8 cellular contexts compared by ENCODE assay signal in the genomic region with DNA sequence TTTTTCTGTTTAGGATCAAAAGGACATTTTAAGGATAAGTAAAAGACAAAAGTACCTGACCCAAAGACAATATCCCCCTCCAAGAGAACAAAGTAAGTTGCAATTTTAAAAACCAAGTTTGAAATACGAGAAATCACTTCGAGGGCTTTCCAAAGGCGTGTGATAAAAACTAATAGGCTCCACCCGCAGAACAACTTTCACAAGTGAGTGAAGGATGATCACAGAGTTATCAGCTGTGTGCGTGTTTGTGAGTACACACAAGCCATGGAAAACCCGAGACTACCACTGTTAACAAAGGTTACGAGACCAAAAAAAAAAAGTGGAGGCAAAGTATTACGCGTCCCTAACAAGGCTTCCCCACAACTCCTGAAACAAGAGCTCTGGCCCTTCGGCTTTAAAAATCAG. TPM values are rescaled to one million over a fixed set of nuclear protein-coding genes. Genes with fewer than 3 reads are reported as not detected.
DNase-seq lines count a peak whose midpoint lies in the region; ATAC-seq, FAIRE-seq and TF ChIP-seq lines count a peak whose summit lies in the region.

No MANE protein-coding gene starts in this region.

- peaks cover 7% of the 10 kb centered on the region for H3K9me1 ChIP-seq in IMR-90 (ENCODE audit: insufficient read depth, low read length)

- H3K4ac ChIP-seq in IMR-90 (ENCODE audit: low read depth, low read length): peak overlapping the region; percentile 55

- H3K27ac ChIP-seq in IMR-90 (ENCODE audit: insufficient read depth, low read length) (peak overlapping the region; percentile 98), GM12878 (ENCODE audit: control insufficient read depth, insufficient read depth) (peak overlapping the region; percentile 87)

- DNase-seq in GM03348 (ENCODE audit: low spot score): peak; percentile 26
- peak; percentile 45 for DNase-seq in IMR-90
- no peak for DNase-seq in GM12878 (ENCODE audit: low read depth, low spot score)
- DNase-seq in kidney epithelial cell (ENCODE audit: low read depth): no peak
- DNase-seq in stromal cell of bone marrow (ENCODE audit: low read depth): peak; percentile 13
- no peak for DNase-seq in sciatic nerve (ENCODE audit: low spot score)
- DNase-seq in COLO829 (ENCODE audit: low spot score): no peak

- H3K79me2 ChIP-seq in GM12878 (ENCODE audit: control insufficient read depth, insufficient read depth, low read length): peaks cover 53% of the 10 kb centered on the region

- H2AK5ac ChIP-seq in IMR-90 (ENCODE audit: low read depth, low read length): peak overlapping the region; percentile 13; the same call in 1 of the 2 replicates

- H3K4me3 ChIP-seq in IMR-90 (ENCODE audit: insufficient read depth, low read depth, low read length): peak overlapping the region; percentile 98
- peak overlapping the region; percentile 89 for H3K4me3 ChIP-seq in GM12878
- H3K4me3 ChIP-seq in kidney epithelial cell (ENCODE audit: low read depth, low read length): peak overlapping the region; percentile 64

- H4K20me1 ChIP-seq in IMR-90 (ENCODE audit: insufficient read depth, low read length) (peaks cover 35% of the 10 kb centered on the region; the same call in 1 of the 2 replicates), GM12878 (ENCODE audit: control insufficient read depth, insufficient read depth) (peaks cover 7% of the 10 kb centered on the region; the same call in 1 of the 2 replicates)

- TF ChIP-seq RAD21 in IMR-90 (IDR thresholded peaks at IDR 0.05; ENCODE audit: low read length) (no peak), GM12878 (IDR thresholded peaks at IDR 0.05; ENCODE audit: insufficient read depth, low read depth, low read length) (no peak)

- H2BK15ac ChIP-seq in IMR-90 (ENCODE audit: low read depth, low read length): 0 out of 3 replicates have a peak overlapping the region, but pooled peaks have one; percentile 44

- peak overlapping the region; percentile 94 for H2AFZ ChIP-seq in IMR-90 (replicated peaks; ENCODE audit: low read length, poor library complexity)
- peak overlapping the region; percentile 54 for H2AFZ ChIP-seq in GM12878 (ENCODE audit: control insufficient read depth, low read depth, low read length)

- peak overlapping the region; percentile 75 for H2AK9ac ChIP-seq in IMR-90 (replicated peaks; ENCODE audit: low read depth, low read length, poor library complexity)

- ATAC-seq in IMR-90 (ENCODE audit: low read depth) (no peak), GM12878 (peak; percentile 1), HG03196 (IDR thresholded peaks at IDR 0.05; ENCODE audit: unreplicated experiment) (no peak), sciatic nerve (no peak)

- peaks cover 4 to 36% of the 10 kb centered on the region in 2 experiments; a peak in 2 of 4 replicates for H3K79me1 ChIP-seq in IMR-90 (ENCODE audit: low read depth in 1 of 2, low read length in 2 of 2)

- peak overlapping the region; percentile 55 for H4K5ac ChIP-seq in IMR-90 (ENCODE audit: low read depth, low read length)

- H3K14ac ChIP-seq in IMR-90 (replicated peaks; ENCODE audit: low read depth, low read length): peak overlapping the region; percentile 51

- no peak for TF ChIP-seq EP300 in GM12878 (IDR thresholded peaks at IDR 0.05; ENCODE audit: borderline replicate concordance in 1 of 2, control insufficient read depth in 1 of 2, low read depth in 2 of 2, low read length in 2 of 2)

- H3K36me3 ChIP-seq in IMR-90 (ENCODE audit: control insufficient read depth, insufficient read depth, low read length) (no peaks in the 10 kb centered on the region), GM12878 (ENCODE audit: control insufficient read depth in 2 of 2, insufficient read depth in 2 of 2, low read length in 1 of 2) (no peaks in the 10 kb centered on the region), kidney epithelial cell (ENCODE audit: control insufficient read depth, insufficient read depth, low read length) (no peaks in the 10 kb centered on the region)

- H3K27me3 ChIP-seq in IMR-90 (ENCODE audit: control insufficient read depth, insufficient read depth, low read length): no peaks in the 10 kb centered on the region; the same call in 1 of the 2 replicates
- no peaks in the 10 kb centered on the region for H3K27me3 ChIP-seq in GM12878 (replicated peaks in 1 of 2; ENCODE audit: control insufficient read depth in 2 of 2, insufficient read depth in 2 of 2, low read length in 1 of 2)
- H3K27me3 ChIP-seq in kidney epithelial cell (ENCODE audit: control insufficient read depth, insufficient read depth, low read length): no peaks in the 10 kb centered on the region

- H2BK5ac ChIP-seq in IMR-90 (ENCODE audit: low read depth, low read length, poor library complexity, severe bottlenecking): peak overlapping the region; percentile 82

- peak overlapping the region; percentile 58 for H3K18ac ChIP-seq in IMR-90 (ENCODE audit: low read depth, low read length)

- no peaks in the 10 kb centered on the region for H3K9me3 ChIP-seq in IMR-90 (ENCODE audit: control insufficient read depth, insufficient read depth, low read length)
- no peaks in the 10 kb centered on the region; the same call in 2 of the 3 replicates for H3K9me3 ChIP-seq in GM12878 (replicated peaks; ENCODE audit: control insufficient read depth, insufficient read depth, low read length)

- no peak overlapping the region for H2BK20ac ChIP-seq in IMR-90 (ENCODE audit: low read depth, low read length)

- H3K56ac ChIP-seq in IMR-90 (ENCODE audit: extremely low read depth, insufficient read depth, low read length): peak overlapping the region; percentile 89

- dilution Hi-C loops in IMR-90 (cut with HindIII; ENCODE audit: low sequenced_read_pairs, unreplicated experiment): no loop called here

- TF ChIP-seq CTCF in IMR-90 (conservative IDR thresholded peaks at IDR 0.05; ENCODE audit: low read depth, low read length) (no peak), GM12878 (IDR thresholded peaks at IDR 0.05 in 2 of 3, conservative IDR thresholded peaks at IDR 0.05 in 1 of 3; ENCODE audit: control insufficient read depth in 2 of 3, extremely low read depth in 1 of 3, insufficient read depth in 1 of 3, low read depth in 3 of 3, low read length in 3 of 3) (no peak), kidney epithelial cell (IDR thresholded peaks at IDR 0.05; ENCODE audit: insufficient read depth, low read length, poor library complexity, severe bottlenecking) (no peak)

- RAD21 ChIA-PET in GM12878 (lab: Charles Lee; ENCODE audit: unreplicated experiment): interaction anchor here (0.9 to 1.4 kb wide), 2 partner anchors 28 to 29 kb away, joined by 4 to 5 read pairs; no protein-coding TSS in a partner anchor

- H3K4me1 ChIP-seq in IMR-90 (ENCODE audit: control insufficient read depth, insufficient read depth, low read length): no peaks in the 10 kb centered on the region
- no peaks in the 10 kb centered on the region for H3K4me1 ChIP-seq in GM12878 (ENCODE audit: control insufficient read depth, insufficient read depth, low read length)

- H4K8ac ChIP-seq in IMR-90 (ENCODE audit: low read depth in 2 of 2, low read length in 2 of 2): peak overlapping the region; percentile 19 to 38; a peak in 3 of 4 replicates

- 0 out of 2 replicates have a peak overlapping the region, but pooled peaks have one; percentile 10 for H2BK120ac ChIP-seq in IMR-90 (ENCODE audit: low read depth, low read length)

- no TSS peak for BruUV-seq in IMR-90 (replicated peaks; lab: Mats Ljungman, UMichigan)
- BruUV-seq in GM12878 (replicated peaks; lab: Mats Ljungman, UMichigan): no TSS peak

- TF ChIP-seq POLR2A in IMR-90 (IDR thresholded peaks at IDR 0.05; ENCODE audit: low read depth, low read length) (peak; percentile 15; the same call in 1 of the 2 replicates), GM12878 (IDR thresholded peaks at IDR 0.05; ENCODE audit: low read depth, low read length) (no peak)

- H4K91ac ChIP-seq in IMR-90 (ENCODE audit: insufficient read depth, low read depth, low read length): peak overlapping the region; percentile 68

- intact Hi-C loops in IMR-90 (cut with micrococcal nuclease) (loop anchor here (2.0 to 5.0 kb wide), 4 partner anchors 42 to 157 kb away; no protein-coding TSS in a partner anchor), GM12878 (cut with micrococcal nuclease; ENCODE audit: unreplicated experiment) (loop anchor here (5.0 kb wide), 1 partner anchor 93 kb away; no protein-coding TSS in a partner anchor), sciatic nerve (cut with DNase I) (no loop called here)

- FAIRE-seq in GM12878 (lab: Jason Lieb, UNC): no peak

- H3K4me2 ChIP-seq in IMR-90 (ENCODE audit: low read depth, low read length) (peak overlapping the region; percentile 78), GM12878 (ENCODE audit: control insufficient read depth, insufficient read depth) (peak overlapping the region; percentile 83)

- H3K23ac ChIP-seq in IMR-90 (ENCODE audit: low read depth, low read length): peak overlapping the region; percentile 55; the same call in 1 of the 2 replicates

- WGBS in IMR-90 (ENCODE audit: extremely low coverage in 2 of 2, insufficient read length in 1 of 2), 2 experiments: no CpG with 5 or more reads among the region's 10 CpGs
- 1% methylated on average over 10 of the region's 10 CpGs for WGBS in GM12878 (ENCODE audit: insufficient coverage, insufficient replicate concordance, low lambda C conversion rate, missing lambda C conversion rate)

- SMC1A ChIA-PET in GM12878 (lab: Charles Lee; ENCODE audit: uncharacterized antibody, unreplicated experiment): interaction anchor here (0.6 to 1.3 kb wide), 8 partner anchors 21 to 60 kb away, joined by 3 to 4 read pairs (median 3); no protein-coding TSS in a partner anchor

- in situ Hi-C loops in IMR-90 (cut with MboI; ENCODE audit: low sequenced_read_pairs) (no loop called here), GM12878 (cut with MboI) (no loop called here)

- CTCF ChIA-PET in IMR-90 (lab: Yijun Ruan, JAX): interaction anchor here (0.6 kb wide), 1 partner anchor 1038 kb away, joined by 3 read pairs; no protein-coding TSS in a partner anchor
- CTCF ChIA-PET in GM12878 (lab: Yijun Ruan, JAX): interaction anchor here (0.6 to 0.7 kb wide), 3 partner anchors 17 to 1779 kb away, joined by 3 to 4 read pairs (median 3); no protein-coding TSS in a partner anchor

- H3K9ac ChIP-seq in IMR-90 (ENCODE audit: low read depth, low read length): peak overlapping the region; percentile 98
- peak overlapping the region; percentile 91 for H3K9ac ChIP-seq in GM12878 (ENCODE audit: control insufficient read depth, insufficient read depth, low read length)

- POLR2A ChIA-PET in IMR-90 (lab: Charles Lee; ENCODE audit: unreplicated experiment) (interaction anchor here (0.7 kb wide), 1 partner anchor 374 kb away, joined by 3 read pairs; no protein-coding TSS in a partner anchor), GM12878 (lab: Charles Lee) (interaction anchor here (0.7 to 1.8 kb wide), 2 partner anchors 12 to 16 kb away, joined by 4 to 6 read pairs; no protein-coding TSS in a partner anchor)

RNA-seq across cellular contexts. Expression of gene SMAD2, which starts 0.8 kb away (rescaled TPM):
- total RNA-seq in IMR-90 (2012; rRNA removed) (124 and 171 TPM in 2 replicates), GM12878 (2014; rRNA removed) (46.4 and 60.1 TPM in 2 replicates), GM12878 (2014; rRNA removed; fragmentation: Illumina TruSeq; extraction: Trizol) (85.8 and 92.3 TPM in 2 replicates), GM12878 (2021) (99.2 and 103 TPM in 2 replicates), kidney epithelial cell (98.2 and 122 TPM in 2 replicates), sciatic nerve (170 TPM)
- polyA plus RNA-seq in IMR-90 (2012; rRNA removed) (35.8 and 41.7 TPM in 2 replicates), GM12878 (2011; rRNA removed) (111 and 133 TPM in 2 replicates), GM12878 (2014; fragmentation: Illumina TruSeq; extraction: Trizol) (93.1 and 106 TPM in 2 replicates), GM12878 (2014; fragmentation: Nextera tagmentation; extraction: Ambion mirVana) (10 to 100 TPM; 28.8 to 29.5 TPM), GM12878 (2014; rRNA removed) (42.8 and 51.2 TPM in 2 replicates), GM12878 (2016; fragmentation: Nextera tagmentation; extraction: Ambion mirVana) (10 to 100 TPM; 63.1 to 68.4 TPM)
- 9.2 and 21.8 TPM in 2 replicates for polyA plus RNA-seq in IMR-90 (2012; cell fraction: cytosol; rRNA removed)
- 2.8 and 22.9 TPM in 2 replicates for polyA plus RNA-seq in IMR-90 (2012; cell fraction: nucleus; rRNA removed; ENCODE audit: low replicate concordance)
- total RNA-seq in GM12878 (2013; cell fraction: nucleolus; rRNA removed): 145 and 153 TPM in 2 replicates
- polyA plus RNA-seq in GM12878 (2011; ENCODE audit: low read depth): 59.8 TPM
- polyA plus RNA-seq in GM12878 (2011; cell fraction: cytosol; rRNA removed): 61.8 and 102 TPM in 2 replicates
- 44.1 and 47.5 TPM in 2 replicates for polyA plus RNA-seq in GM12878 (2011; cell fraction: nucleus; rRNA removed)
- 69.3 and 85.8 TPM in 2 replicates for polyA plus RNA-seq in GM12878 (2012)
- 108 and 197 TPM in 2 replicates for polyA minus RNA-seq in GM12878 (2011; rRNA and poly(A)+ RNA removed)
- 49.2 and 60.1 TPM in 2 replicates for polyA minus RNA-seq in GM12878 (2011; cell fraction: cytosol; rRNA and poly(A)+ RNA removed)
- polyA minus RNA-seq in GM12878 (2011; cell fraction: nucleus; rRNA and poly(A)+ RNA removed): 28.9 and 48.3 TPM in 2 replicates

Comparison
In these comparisons a context has a peak if more than half of its experiments do, and no peak if none do; other contexts are left out.
1. DNase-seq: peak in GM03348 (single experiment), IMR-90 (single experiment) and stromal cell of bone marrow (single experiment); none in GM12878 (single experiment), kidney epithelial cell (single experiment), sciatic nerve (single experiment) and COLO829 (single experiment).
2. Peak in every context shown above with its lines, with median percentiles within 50 percentile points of each other: H3K4me3 ChIP-seq.